21 cellular contexts compared by ENCODE assay signal in the genomic region with DNA sequence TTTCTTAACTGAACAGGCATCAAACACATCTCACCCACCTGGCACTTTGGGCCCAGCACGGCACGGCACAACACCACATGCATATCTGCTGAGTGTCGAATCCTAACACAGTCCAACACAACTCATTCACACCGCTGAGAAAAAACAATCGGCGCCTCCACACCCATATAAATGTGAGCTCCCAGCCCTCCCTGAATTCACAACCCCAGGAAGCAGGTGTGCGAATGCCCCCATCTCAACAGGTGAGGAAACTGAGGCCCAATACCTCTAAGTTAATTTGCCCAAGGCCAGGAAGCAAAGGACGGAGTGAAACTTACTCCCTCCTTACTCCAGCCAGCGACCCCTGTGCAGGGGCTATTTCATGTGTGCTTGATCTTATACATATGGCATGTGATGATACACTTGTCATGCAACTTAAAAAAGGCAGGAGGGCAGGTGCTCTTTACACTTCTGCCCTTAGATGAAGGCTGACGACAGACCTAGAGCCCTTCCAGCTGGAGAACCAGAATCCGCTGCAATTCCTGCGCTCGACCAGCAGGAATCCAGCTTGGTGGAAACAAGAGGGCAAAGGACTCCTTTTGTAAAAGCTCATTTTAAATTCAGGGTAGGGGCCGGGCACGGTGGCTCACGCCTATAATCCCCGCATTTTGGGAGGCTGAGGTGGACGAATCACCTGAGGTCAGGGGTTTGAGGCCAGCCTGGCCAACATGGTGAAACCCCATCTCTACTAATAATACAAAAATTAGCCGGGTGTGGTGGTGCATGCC.
DNase-seq lines count a peak whose midpoint lies in the region; ATAC-seq and TF ChIP-seq lines count a peak whose summit lies in the region.
"Had no signal": no experiment of that assay in that cellular context is flagged by ENCODE, and none has a peak within 500 bp of the region (broad histone marks: within the 10 kb centered on the region; RNA-seq: fewer than 3 reads in every experiment).

No MANE protein-coding gene starts in this region.

- H4K20me1 ChIP-seq in GM23338 (replicated peaks; ENCODE audit: insufficient read depth), result peaks cover 24% of the 10 kb centered on the region

- H3K9me3 Mint-ChIP-seq in GM23338 (no peaks in the 10 kb centered on the region), nephron (no peaks in the 10 kb centered on the region)
- H3K9me3 Mint-ChIP-seq: activated B cell treated with CpG ODN at 0.5 μM for 24 hours; dendritic cell treated with granulocyte-macrophage colony-stimulating factor and Interleukin-4, amounts not matched to agents 40 ng/mL and 50 ng/mL, for 4 days; T-cell had no signal

- H3K27me3 ChIP-seq in GM23338 (ENCODE audit: insufficient read depth) (no peaks in the 10 kb centered on the region), colonic mucosa (no peaks in the 10 kb centered on the region)
- H3K27me3 ChIP-seq: heart right ventricle, testis had no signal

- H3K4me1 ChIP-seq in GM23338 (ENCODE audit: insufficient read depth) (no peaks in the 10 kb centered on the region), colonic mucosa (no peaks in the 10 kb centered on the region)
- H3K4me1 ChIP-seq: testis had no signal

- H3K27me3 Mint-ChIP-seq in GM23338 (ENCODE audit: insufficient read depth, low read depth, poor library complexity) (peaks cover 4% of the 10 kb centered on the region), nephron (ENCODE audit: low read depth) (no peaks in the 10 kb centered on the region)
- H3K27me3 Mint-ChIP-seq: activated B cell treated with CpG ODN at 0.5 μM for 24 hours; dendritic cell treated with granulocyte-macrophage colony-stimulating factor and Interleukin-4, amounts not matched to agents 40 ng/mL and 50 ng/mL, for 4 days; T-cell had no signal

- ATAC-seq in GM23338 (peak; percentile 70), HG03460 (IDR thresholded peaks at IDR 0.05; ENCODE audit: unreplicated experiment) (no peak)
- ATAC-seq: esophagus mucosa, heart right ventricle, T-cell had no signal

- no peak overlapping the region for H3K4me2 ChIP-seq in GM23338

- H3K4me1 Mint-ChIP-seq in GM23338 (no peaks in the 10 kb centered on the region), nephron (no peaks in the 10 kb centered on the region)
- H3K4me1 Mint-ChIP-seq: T-cell had no signal

- H3K27ac Mint-ChIP-seq in GM23338 (peak overlapping the region; percentile 36; the same call in 1 of the 2 replicates), nephron (no peak overlapping the region)
- H3K27ac Mint-ChIP-seq: activated B cell treated with CpG ODN at 0.5 μM for 24 hours; dendritic cell treated with granulocyte-macrophage colony-stimulating factor and Interleukin-4, amounts not matched to agents 40 ng/mL and 50 ng/mL, for 4 days had no signal

- no peak overlapping the region for H3K4me3 ChIP-seq in GM23338
- no peak overlapping the region for H3K4me3 ChIP-seq in choroid plexus epithelial cell (ENCODE audit: low read depth, low read length)
- no peak overlapping the region for H3K4me3 ChIP-seq in colonic mucosa
- H3K4me3 ChIP-seq: heart right ventricle, testis had no signal

- H3K9ac ChIP-seq in colonic mucosa (ENCODE audit: low read depth in 2 of 2, low read length in 2 of 2), result no peak overlapping the region

- intact Hi-C loops in colonic mucosa (cut with DNase I), result no loop called here

- H3K9me2 ChIP-seq in GM23338 (ENCODE audit: insufficient read depth), result no peaks in the 10 kb centered on the region

- H3K9me3 ChIP-seq in colonic mucosa, result no peaks in the 10 kb centered on the region
- H3K9me3 ChIP-seq: heart right ventricle, testis had no signal

- H3K27ac ChIP-seq in GM23338 (ENCODE audit: low read depth), result no peak overlapping the region
- no peak overlapping the region for H3K27ac ChIP-seq in colonic mucosa
- H3K27ac ChIP-seq: heart right ventricle, testis had no signal

- H3K79me2 ChIP-seq in GM23338 (replicated peaks; ENCODE audit: insufficient read depth), result no peaks in the 10 kb centered on the region

- H3F3A ChIP-seq in GM23338 (replicated peaks; ENCODE audit: low read depth), result 0 out of 2 replicates have a peak, but pooled peaks cover 6% of the 10 kb centered on the region

- TF ChIP-seq CTCF in GM23338 (conservative IDR thresholded peaks at IDR 0.05; ENCODE audit: low read depth in 2 of 2), result peak; percentile 8 to 37; a peak in 2 of 4 replicates
- TF ChIP-seq CTCF in choroid plexus epithelial cell (conservative IDR thresholded peaks at IDR 0.05; ENCODE audit: low read depth, low read length), result peak; percentile 46
- peak; percentile 11 to 21 (median 13) for TF ChIP-seq CTCF in nephron (IDR thresholded peaks at IDR 0.05; ENCODE audit: unreplicated experiment in 3 of 3)
- no peak for TF ChIP-seq CTCF in colonic mucosa (IDR thresholded peaks at IDR 0.05)

- H2AFZ ChIP-seq in GM23338, result no peak overlapping the region

- H3K4me3 Mint-ChIP-seq in GM23338 (no peak overlapping the region), nephron (no peak overlapping the region)
- H3K4me3 Mint-ChIP-seq: activated B cell treated with CpG ODN at 0.5 μM for 24 hours; dendritic cell treated with granulocyte-macrophage colony-stimulating factor and Interleukin-4, amounts not matched to agents 40 ng/mL and 50 ng/mL, for 4 days; T-cell had no signal

- H3K36me3 Mint-ChIP-seq in GM23338 (ENCODE audit: low read depth) (peaks cover 77% of the 10 kb centered on the region), nephron (ENCODE audit: low read depth) (peaks cover 69% of the 10 kb centered on the region)

- peak; percentile 20 for DNase-seq in AG08396 (ENCODE audit: low spot score)
- peak; percentile 62 for DNase-seq in GM23338 (ENCODE audit: low spot score)
- peak; percentile 30 for DNase-seq in choroid plexus epithelial cell (ENCODE audit: low read depth)
- no peak for DNase-seq in colonic mucosa
- DNase-seq in AG20443 (ENCODE audit: low spot score), result no peak
- DNase-seq in DMS114 treated with DMSO at 0.1 percent for 48 hours (lab: John Stamatoyannopoulos, UW; ENCODE audit: unreplicated experiment), result no peak
- DNase-seq: activated B cell treated with CpG ODN at 0.5 μM for 24 hours; activated gamma-delta T cell; C1 segment of cervical spinal cord; heart right ventricle; kidney glomerular epithelial cell; midbrain; NCI-H1436; NCI-H226; stimulated activated CD4-positive, alpha-beta T cell treated with anti-CD3 and anti-CD28 coated beads, Interleukin-2, amount 100 ng/mL, for 48 hours; T-cell; testis had no signal

- peaks cover 69% of the 10 kb centered on the region for H3K36me3 ChIP-seq in GM23338 (ENCODE audit: insufficient read depth)
- peaks cover 18% of the 10 kb centered on the region for H3K36me3 ChIP-seq in colonic mucosa

TF ChIP-seq in GM23338, 12 proteins besides CTCF, POLR2A, EP300 and RAD21 (continues in another document):
- TF ChIP-seq, protein P1, sequence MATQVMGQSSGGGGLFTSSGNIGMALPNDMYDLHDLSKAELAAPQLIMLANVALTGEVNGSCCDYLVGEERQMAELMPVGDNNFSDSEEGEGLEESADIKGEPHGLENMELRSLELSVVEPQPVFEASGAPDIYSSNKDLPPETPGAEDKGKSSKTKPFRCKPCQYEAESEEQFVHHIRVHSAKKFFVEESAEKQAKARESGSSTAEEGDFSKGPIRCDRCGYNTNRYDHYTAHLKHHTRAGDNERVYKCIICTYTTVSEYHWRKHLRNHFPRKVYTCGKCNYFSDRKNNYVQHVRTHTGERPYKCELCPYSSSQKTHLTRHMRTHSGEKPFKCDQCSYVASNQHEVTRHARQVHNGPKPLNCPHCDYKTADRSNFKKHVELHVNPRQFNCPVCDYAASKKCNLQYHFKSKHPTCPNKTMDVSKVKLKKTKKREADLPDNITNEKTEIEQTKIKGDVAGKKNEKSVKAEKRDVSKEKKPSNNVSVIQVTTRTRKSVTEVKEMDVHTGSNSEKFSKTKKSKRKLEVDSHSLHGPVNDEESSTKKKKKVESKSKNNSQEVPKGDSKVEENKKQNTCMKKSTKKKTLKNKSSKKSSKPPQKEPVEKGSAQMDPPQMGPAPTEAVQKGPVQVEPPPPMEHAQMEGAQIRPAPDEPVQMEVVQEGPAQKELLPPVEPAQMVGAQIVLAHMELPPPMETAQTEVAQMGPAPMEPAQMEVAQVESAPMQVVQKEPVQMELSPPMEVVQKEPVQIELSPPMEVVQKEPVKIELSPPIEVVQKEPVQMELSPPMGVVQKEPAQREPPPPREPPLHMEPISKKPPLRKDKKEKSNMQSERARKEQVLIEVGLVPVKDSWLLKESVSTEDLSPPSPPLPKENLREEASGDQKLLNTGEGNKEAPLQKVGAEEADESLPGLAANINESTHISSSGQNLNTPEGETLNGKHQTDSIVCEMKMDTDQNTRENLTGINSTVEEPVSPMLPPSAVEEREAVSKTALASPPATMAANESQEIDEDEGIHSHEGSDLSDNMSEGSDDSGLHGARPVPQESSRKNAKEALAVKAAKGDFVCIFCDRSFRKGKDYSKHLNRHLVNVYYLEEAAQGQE (IDR thresholded peaks at IDR 0.05; ENCODE audit: unreplicated experiment), result no peak
- TF ChIP-seq JUNB (IDR thresholded peaks at IDR 0.05; ENCODE audit: unreplicated experiment) (no peak), POLR2AphosphoS5 (IDR thresholded peaks at IDR 0.05; ENCODE audit: low read depth) (no peak)

Comparison
In these comparisons a context has a peak if more than half of its experiments do, and no peak if none do; other contexts are left out.
1. DNase-seq: peak in AG08396 (single experiment), GM23338 (single experiment) and choroid plexus epithelial cell (single experiment); none in colonic mucosa (single experiment), AG20443 (single experiment) and DMS114 treated with DMSO at 0.1 percent for 48 hours (single experiment).